9 cellular contexts compared by ENCODE assay signal in the genomic region with DNA sequence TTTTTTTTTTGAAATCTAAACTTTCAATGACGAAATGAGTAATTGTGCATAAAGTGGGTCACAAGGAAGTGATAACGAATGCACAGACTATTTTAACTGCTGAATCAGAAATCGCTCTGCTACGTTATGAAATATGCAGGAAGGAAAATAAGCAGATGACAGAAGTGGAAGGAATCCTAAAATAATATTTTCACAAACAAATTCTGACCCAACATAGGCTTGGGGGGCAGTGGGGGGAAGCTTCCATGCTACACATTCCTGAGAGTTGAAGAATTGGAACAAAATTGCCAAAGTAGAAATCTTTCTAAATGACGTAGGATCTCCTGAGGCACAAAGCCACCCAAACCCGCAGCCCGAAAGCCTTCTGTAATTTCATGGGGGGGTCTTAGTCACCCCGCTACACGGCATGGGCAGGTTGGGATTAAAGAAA.
DNase-seq lines count a peak whose midpoint lies in the region; ATAC-seq and TF ChIP-seq lines count a peak whose summit lies in the region.
"Had no signal": no experiment of that assay in that cellular context is flagged by ENCODE, and none has a peak within 500 bp of the region (broad histone marks: within the 10 kb centered on the region; RNA-seq: fewer than 3 reads in every experiment).

No MANE protein-coding gene starts in this region.

- no peaks in the 10 kb centered on the region for H3K36me3 Mint-ChIP-seq in CD4-positive, alpha-beta T cell (ENCODE audit: low read depth)

- no peak overlapping the region for H3K27ac ChIP-seq in CD4-positive, alpha-beta T cell (ENCODE audit: low read depth, low read length)
- H3K27ac ChIP-seq in Panc1 (ENCODE audit: low read length): peak overlapping the region; percentile 100
- H3K27ac ChIP-seq in WERI-Rb-1: no peak overlapping the region

- H3K4me3 ChIP-seq in Panc1 (ENCODE audit: low read depth in 2 of 2, low read length in 2 of 2) (no peak overlapping the region), epithelial cell of proximal tubule (ENCODE audit: low read depth, low read length) (peak overlapping the region; percentile 35), WERI-Rb-1 (ENCODE audit: low read depth, low read length) (no peak overlapping the region)

- CTCF ChIA-PET in CD4-positive, alpha-beta T cell (lab: Charles Lee): no interaction called here
- CTCF ChIA-PET in Panc1 (lab: Charles Lee): no interaction called here

- no peaks in the 10 kb centered on the region for H3K27me3 Mint-ChIP-seq in CD4-positive, alpha-beta T cell

- H3K9me3 ChIP-seq in CD4-positive, alpha-beta T cell (ENCODE audit: control insufficient read depth, low read length): no peaks in the 10 kb centered on the region
- H3K9me3 ChIP-seq in Panc1 (ENCODE audit: control insufficient read depth, insufficient read depth, low read depth, low read length): no peaks in the 10 kb centered on the region
- no peaks in the 10 kb centered on the region for H3K9me3 ChIP-seq in WERI-Rb-1 (ENCODE audit: severe bottlenecking)

- peak overlapping the region; percentile 44 for H3K4me3 Mint-ChIP-seq in CD4-positive, alpha-beta T cell

- no peaks in the 10 kb centered on the region for H3K36me3 ChIP-seq in Panc1 (ENCODE audit: control insufficient read depth, insufficient read depth, low read length)
- no peaks in the 10 kb centered on the region for H3K36me3 ChIP-seq in WERI-Rb-1

- intact Hi-C loops in CD4-positive, alpha-beta T cell (cut with DNase I, micrococcal nuclease): no loop called here
- intact Hi-C loops in Panc1 (cut with micrococcal nuclease; ENCODE audit: unreplicated experiment): no loop called here

- peak overlapping the region; percentile 90 for H3K27ac Mint-ChIP-seq in CD4-positive, alpha-beta T cell

- BruUV-seq in Panc1 (replicated peaks; lab: Mats Ljungman, UMichigan): no TSS peak

- no peaks in the 10 kb centered on the region for H3K27me3 ChIP-seq in CD4-positive, alpha-beta T cell (ENCODE audit: control insufficient read depth, insufficient read depth, low read length)
- H3K27me3 ChIP-seq in Panc1 (ENCODE audit: control insufficient read depth, insufficient read depth, low read length) (no peaks in the 10 kb centered on the region), WERI-Rb-1 (ENCODE audit: insufficient read depth, low read depth, severe bottlenecking) (no peaks in the 10 kb centered on the region)

- DNase-seq in CD4-positive, alpha-beta T cell: no peak
- DNase-seq in Panc1 (ENCODE audit: low read depth, low spot score): no peak
- DNase-seq in epithelial cell of proximal tubule (ENCODE audit: low read depth): no peak
- peak; percentile 52 for DNase-seq in pulmonary artery endothelial cell (ENCODE audit: low read depth, low spot score)
- no peak for DNase-seq in WERI-Rb-1
- no peak for DNase-seq in activated gamma-delta T cell treated with Interleukin-2 at 50 U/mL for 16 hours
- DNase-seq: SHP77 treated with DMSO at 0.1 percent for 48 hours had no signal

- H3K4me1 ChIP-seq in Panc1 (ENCODE audit: control insufficient read depth, insufficient read depth, low read length): peaks cover 19% of the 10 kb centered on the region

- peak; percentile 65 for ATAC-seq in CD4-positive, alpha-beta T cell (ENCODE audit: poor library complexity)
- ATAC-seq in Panc1 (0 out of 2 replicates have a peak, but pooled peaks have one; percentile 20), GM18861 (IDR thresholded peaks at IDR 0.05; ENCODE audit: unreplicated experiment) (no peak), GM18868 (IDR thresholded peaks at IDR 0.05; ENCODE audit: unreplicated experiment) (no peak)

- POLR2A ChIA-PET in CD4-positive, alpha-beta T cell (lab: Charles Lee): interaction anchor here (0.6 to 1.9 kb wide), 6 partner anchors 11 to 847 kb away, joined by 3 to 5 read pairs (median 4); no protein-coding TSS in a partner anchor
- POLR2A ChIA-PET in Panc1 (lab: Charles Lee): no interaction called here

- TF ChIP-seq CTCF in CD4-positive, alpha-beta T cell (IDR thresholded peaks at IDR 0.05): no peak
- TF ChIP-seq CTCF in Panc1 (IDR thresholded peaks at IDR 0.05) (no peak), epithelial cell of proximal tubule (conservative IDR thresholded peaks at IDR 0.05; ENCODE audit: low read depth, low read length) (no peak), WERI-Rb-1 (IDR thresholded peaks at IDR 0.05; ENCODE audit: low read depth, low read length) (no peak)

- no peaks in the 10 kb centered on the region for H3K9me3 Mint-ChIP-seq in CD4-positive, alpha-beta T cell

- H3K4me1 Mint-ChIP-seq in CD4-positive, alpha-beta T cell (ENCODE audit: low read depth): peaks cover 82% of the 10 kb centered on the region

- in situ Hi-C loops in Panc1 (cut with HindIII; ENCODE audit: low pct_unique_long_range_greater_than_20kb, low sequenced_read_pairs): no loop called here

Comparison
In these comparisons a context has a peak if more than half of its experiments do, and no peak if none do; other contexts are left out.
1. ATAC-seq: peak in CD4-positive, alpha-beta T cell (single experiment) and Panc1 (single experiment); none in GM18861 (single experiment) and GM18868 (single experiment).